Comparison of ENCODE assay signal across 10 cellular contexts in the genomic region with DNA sequence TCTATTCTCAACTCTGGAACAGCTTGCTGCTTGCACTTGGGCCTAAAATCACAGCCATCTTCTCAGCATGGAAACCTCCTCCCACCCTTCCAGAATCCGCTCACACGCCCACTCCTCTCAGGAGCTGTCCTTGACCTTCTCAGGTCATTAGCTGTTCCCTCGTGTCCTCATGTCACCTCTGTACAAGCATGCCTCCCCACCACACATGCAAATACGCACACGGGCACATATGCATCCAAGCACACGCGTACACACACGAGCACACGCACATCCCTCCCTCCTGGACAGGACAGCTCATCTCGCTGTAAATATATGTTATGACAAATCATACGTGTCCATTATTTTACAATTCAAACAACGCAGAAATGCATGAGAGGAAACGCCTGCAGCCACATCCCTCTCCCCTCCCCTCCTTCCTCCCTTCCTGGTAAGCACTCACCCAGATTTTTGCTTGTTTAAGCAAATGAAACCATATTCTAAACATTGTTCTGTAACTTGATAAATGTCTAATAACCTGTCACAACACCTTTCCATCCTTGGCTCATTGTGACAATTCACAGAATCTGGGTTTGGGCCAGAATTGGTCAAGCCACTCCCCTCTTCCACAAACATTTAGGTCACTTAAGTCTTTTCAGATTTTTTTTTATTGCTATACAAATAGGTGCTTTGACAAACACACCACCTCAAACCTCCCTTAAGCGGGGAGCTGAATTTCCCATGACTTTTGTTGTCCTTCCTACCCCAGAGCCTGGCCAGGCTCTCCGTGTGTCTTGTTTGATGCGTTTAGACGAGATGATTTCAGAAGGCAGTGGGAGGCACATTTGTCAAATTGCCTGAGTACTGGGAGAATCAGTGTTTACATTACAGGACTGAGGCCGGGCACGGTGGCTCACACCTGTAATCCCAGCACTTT. TPM values are rescaled to one million over a fixed set of nuclear protein-coding genes. Genes with fewer than 3 reads are reported as not detected.
DNase-seq lines count a peak whose midpoint lies in the region; ATAC-seq and TF ChIP-seq lines count a peak whose summit lies in the region.
"Had no signal": no experiment of that assay in that cellular context is flagged by ENCODE, and none has a peak within 500 bp of the region (broad histone marks: within the 10 kb centered on the region; RNA-seq: fewer than 3 reads in every experiment).

No MANE protein-coding gene starts in this region.

- WGBS in lung, 2 donors, result 32 to 54% methylated on average over 19 of the region's 19 CpGs

- H3K27me3 ChIP-seq in lung (ENCODE audit: control insufficient read depth, insufficient read depth) (no peaks in the 10 kb centered on the region), MG63 (no peaks in the 10 kb centered on the region)
- H3K27me3 ChIP-seq: SJSA1 had no signal

- peak overlapping the region; percentile 85 for H3K27ac Mint-ChIP-seq in T-helper 2 cell treated with Interferon-gamma antibody and Interleukin-4, amounts not matched to agents 5 μg/mL and 100 μg/mL, for 36 hours

- ATAC-seq in lung (ENCODE audit: insufficient read depth, low FRiP score) (no peak), HG02981 (IDR thresholded peaks at IDR 0.05; ENCODE audit: unreplicated experiment) (no peak), GM21576 (IDR thresholded peaks at IDR 0.05; ENCODE audit: unreplicated experiment) (no peak)

- H3K36me3 Mint-ChIP-seq in T-helper 2 cell treated with Interferon-gamma antibody and Interleukin-4, amounts not matched to agents 5 μg/mL and 100 μg/mL, for 36 hours (ENCODE audit: low read depth), result no peaks in the 10 kb centered on the region

- H3K27me3 Mint-ChIP-seq in T-helper 2 cell treated with Interferon-gamma antibody and Interleukin-4, amounts not matched to agents 5 μg/mL and 100 μg/mL, for 36 hours (ENCODE audit: low read depth), result no peaks in the 10 kb centered on the region

- peak overlapping the region; percentile 65 for H3K4me3 Mint-ChIP-seq in T-helper 2 cell treated with Interferon-gamma antibody and Interleukin-4, amounts not matched to agents 5 μg/mL and 100 μg/mL, for 36 hours

- H3K9me3 ChIP-seq in lung (ENCODE audit: control insufficient read depth in 2 of 2, insufficient read depth in 1 of 2, low read length in 1 of 2) (no peaks in the 10 kb centered on the region), MG63 (no peaks in the 10 kb centered on the region)
- H3K9me3 ChIP-seq: SJSA1 had no signal

- no peaks in the 10 kb centered on the region for H3K9me3 Mint-ChIP-seq in T-helper 2 cell treated with Interferon-gamma antibody and Interleukin-4, amounts not matched to agents 5 μg/mL and 100 μg/mL, for 36 hours

- peak overlapping the region in 1 of 2 donors; percentile 64 for H3K27ac ChIP-seq in lung (ENCODE audit: low read depth in 1 of 2, low read length in 1 of 2)
- H3K27ac ChIP-seq: SJSA1 had no signal

- H3K4me1 Mint-ChIP-seq in T-helper 2 cell treated with Interferon-gamma antibody and Interleukin-4, amounts not matched to agents 5 μg/mL and 100 μg/mL, for 36 hours (ENCODE audit: low read depth), result peaks cover 19% of the 10 kb centered on the region

- H3K36me3 ChIP-seq in lung (ENCODE audit: control insufficient read depth in 2 of 2, insufficient read depth in 2 of 2, low read length in 2 of 2) (no peaks in the 10 kb centered on the region), MG63 (no peaks in the 10 kb centered on the region)
- H3K36me3 ChIP-seq: SJSA1 had no signal

- no peak for TF ChIP-seq CTCF in lung (IDR thresholded peaks at IDR 0.05; ENCODE audit: control extremely low read depth, extremely low read depth)

- H3K4me3 ChIP-seq in lung (no peak overlapping the region), MG63 (no peak overlapping the region)
- H3K4me3 ChIP-seq: SJSA1 had no signal

- DNase-seq in DMS53 (lab: John Stamatoyannopoulos, UW), result peak; percentile 96
- DNase-seq in NCI-H146 treated with DMSO at 0.1 percent for 48 hours (lab: John Stamatoyannopoulos, UW; ENCODE audit: unreplicated experiment), result peak; percentile 54
- DNase-seq in T-helper 2 cell treated with Interferon-gamma antibody and Interleukin-4, amounts not matched to agents 5 μg/mL and 100 μg/mL, for 36 hours (ENCODE audit: low spot score), result no peak
- peak; percentile 42 for DNase-seq in lung (ENCODE audit: low spot score)
- no peak for DNase-seq in glomerular visceral epithelial cell (ENCODE audit: extremely low spot score)
- no peak for DNase-seq in MG63
- DNase-seq: GF-D8 had no signal

- H3K4me1 ChIP-seq in lung (ENCODE audit: control insufficient read depth in 2 of 2, insufficient read depth in 2 of 2, low read length in 2 of 2), result peaks cover 0 to 11% of the 10 kb centered on the region in 2 donors

RNA-seq across cellular contexts. Expression of a gene that starts 41.7 kb away (rescaled TPM):
- 1 to 10 TPM; 1.3 to 1.6 TPM for total RNA-seq in lung
- polyA plus RNA-seq in lung, result 1 to 10 TPM in 1 of 2 donors, under 1 TPM in 1; 0.44 to 1.1 TPM
- not detected in 2 replicates for total RNA-seq in MG63 (2014; rRNA removed; shearing (Covaris generic); ENCODE audit: low replicate concordance)
- total RNA-seq: SJSA1 had no signal

Comparison
In these comparisons a context has a peak if more than half of its experiments do, and no peak if none do; other contexts are left out.
1. DNase-seq: peak in DMS53 (single experiment), NCI-H146 treated with DMSO at 0.1 percent for 48 hours (single experiment) and lung (single experiment); none in T-helper 2 cell treated with Interferon-gamma antibody and Interleukin-4, amounts not matched to agents 5 μg/mL and 100 μg/mL, for 36 hours (single experiment), glomerular visceral epithelial cell (single experiment) and MG63 (single experiment).